22 cellular contexts compared by ENCODE assay signal in the genomic region with DNA sequence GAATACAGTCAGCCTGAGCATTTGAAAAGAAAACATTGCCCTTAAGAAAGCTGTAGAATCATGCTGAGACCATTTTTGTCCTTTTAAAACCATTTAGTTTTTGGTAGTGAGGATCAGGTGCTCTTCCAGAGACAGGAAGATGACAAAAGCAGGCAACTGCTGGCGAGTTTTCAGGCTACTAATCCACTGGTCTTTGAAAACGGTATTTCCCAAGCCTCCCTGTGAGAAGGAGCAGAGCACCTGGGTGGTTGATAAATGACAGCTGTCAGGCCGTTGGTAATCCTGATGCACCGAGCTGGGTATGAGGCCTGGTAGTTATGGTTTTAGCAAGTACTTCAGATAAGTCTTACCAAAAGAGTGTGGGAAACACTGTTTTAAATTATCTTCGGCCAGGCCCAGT.
"Had no signal": no experiment of that assay in that cellular context is flagged by ENCODE, and none has a peak within 500 bp of the region (broad histone marks: within the 10 kb centered on the region; RNA-seq: fewer than 3 reads in every experiment).

No MANE protein-coding gene starts in this region.

- H2AFZ ChIP-seq: PC-9 had no signal

- H3K9ac ChIP-seq: KMS-11 had no signal

- H3K4me3 ChIP-seq: MG63, PC-9, SK-N-MC had no signal

- H3K9me3 ChIP-seq: MG63 had no signal

- H3K27me3 ChIP-seq: MG63 had no signal

- H3K27ac ChIP-seq: KMS-11, PC-9, SK-N-MC had no signal

- H3K4me2 ChIP-seq: KMS-11, PC-9 had no signal

- DNase-seq: activated CD4-positive, alpha-beta T cell treated with anti-CD3 and anti-CD28 coated beads for 4 hours; activated CD8-positive, alpha-beta T cell treated with anti-CD3 and anti-CD28 coated beads, Interleukin-2, amount 10 ng/mL, durations not matched to agents 7 days and 5 days; activated effector memory CD4-positive, alpha-beta T cell treated with Interleukin-2 at 50 U/mL for 16 hours; activated naive CD4-positive, alpha-beta T cell; activated T-cell treated with anti-CD3 and anti-CD28 coated beads, Interleukin-2, amount 50 U/mL, for 24 hours; amniotic stem cell; IMR-90; MG63; MV-4-11; NCI-H1092 treated with DMSO at 0.1 percent for 48 hours; NCI-H1417 treated with DMSO at 0.1 percent for 48 hours; NCI-H1694; NCI-H2029; NCI-H2171; NCI-H2227 treated with DMSO at 0.1 percent for 48 hours; NCI-H446 treated with DMSO at 0.1 percent for 48 hours; NCI-H526 treated with DMSO at 0.1 percent for 48 hours; PC-9; SIG-M5; T-cell had no signal

- H3K36me3 ChIP-seq: MG63 had no signal
